9 cellular contexts compared by ENCODE assay signal in genomic region chr21:46668381-46668780, GRCh38. TPM values are rescaled to one million over a fixed set of nuclear protein-coding genes. Genes with fewer than 3 reads are reported as not detected.
DNase-seq lines count a peak whose midpoint lies in the region; TF ChIP-seq lines count a peak whose summit lies in the region.
"Had no signal": no experiment of that assay in that cellular context is flagged by ENCODE, and none has a peak within 500 bp of the region (broad histone marks: within the 10 kb centered on the region; RNA-seq: fewer than 3 reads in every experiment).

No MANE protein-coding gene starts in this region.

- H3K18ac ChIP-seq in mesendoderm (ENCODE audit: low read length), result no peak overlapping the region

- H3K9me3 ChIP-seq in thyroid gland, result no peaks in the 10 kb centered on the region
- H3K9me3 ChIP-seq: pancreas had no signal

- no peak overlapping the region for H2BK15ac ChIP-seq in mesendoderm (replicated peaks; ENCODE audit: low read depth)

- H3K79me2 ChIP-seq in mesendoderm (ENCODE audit: control insufficient read depth, insufficient read depth, low read length), result no peaks in the 10 kb centered on the region

- TF ChIP-seq CTCF in AG09309 (IDR thresholded peaks at IDR 0.05; ENCODE audit: control insufficient read depth, insufficient read depth, low read depth, low read length, missing control alignments) (no peak), HFFc6 (IDR thresholded peaks at IDR 0.05) (no peak), brain (conservative IDR thresholded peaks at IDR 0.05) (no peak), thyroid gland (IDR thresholded peaks at IDR 0.05) (no peak)

- H2BK5ac ChIP-seq in mesendoderm (ENCODE audit: low read length), result no peak overlapping the region

- H4K5ac ChIP-seq in mesendoderm (ENCODE audit: low read length), result no peak overlapping the region

- H3K4me3 ChIP-seq in AG09309 (ENCODE audit: control insufficient read depth, low read depth, low read length) (peak overlapping the region; percentile 67; the same call in 1 of the 2 replicates), mesendoderm (ENCODE audit: low read length) (no peak overlapping the region), thyroid gland (replicated peaks in 1 of 3) (no peak overlapping the region)

- H3K9ac ChIP-seq in mesendoderm (ENCODE audit: low read length), result peak overlapping the region; percentile 75

- H3K79me1 ChIP-seq in mesendoderm (ENCODE audit: low read length), result no peaks in the 10 kb centered on the region

- H3K4me2 ChIP-seq in mesendoderm (ENCODE audit: low read length), result peak overlapping the region; percentile 93

- H3K56ac ChIP-seq in mesendoderm (ENCODE audit: low read length), result peak overlapping the region; percentile 84

- H2BK120ac ChIP-seq in mesendoderm (ENCODE audit: low read depth, low read length), result no peak overlapping the region

- no peaks in the 10 kb centered on the region for H3K9me3 Mint-ChIP-seq in HFFc6
- H3K9me3 Mint-ChIP-seq in brain, result peaks cover 0 to 2% (median 0%) of the 10 kb centered on the region in 5 experiments

- no CpG with 5 or more reads among the region's 2 CpGs for WGBS in mesendoderm (ENCODE audit: extremely low coverage, insufficient coverage, low lambda C conversion rate)
- WGBS in thyroid gland, 2 donors, result 62 to 65% methylated on average over 2 of the region's 2 CpGs

- no peak overlapping the region for H3K27ac ChIP-seq in mesendoderm (ENCODE audit: low read depth, low read length)
- no peak overlapping the region for H3K27ac ChIP-seq in thyroid gland
- H3K27ac ChIP-seq: pancreas had no signal

- no peak overlapping the region for H2AK5ac ChIP-seq in mesendoderm (ENCODE audit: low read length)

- H4K8ac ChIP-seq in mesendoderm (ENCODE audit: low read depth, low read length), result no peak overlapping the region

- peak overlapping the region; percentile 66 for H3K23ac ChIP-seq in mesendoderm (ENCODE audit: low read length)

- intact Hi-C loops in thyroid gland (cut with DNase I), result no loop called here

- H3K36me3 ChIP-seq in mesendoderm (ENCODE audit: control insufficient read depth, insufficient read depth, low read length) (no peaks in the 10 kb centered on the region), thyroid gland (peaks cover 8 to 13% of the 10 kb centered on the region in 2 donors)

- H3K4ac ChIP-seq in mesendoderm (ENCODE audit: low read depth, low read length), result no peak overlapping the region

- H3K4me1 ChIP-seq in mesendoderm (ENCODE audit: control insufficient read depth, low read depth, low read length) (no peaks in the 10 kb centered on the region), thyroid gland (peaks cover 4 to 13% of the 10 kb centered on the region in 2 donors)

- H3K4me3 Mint-ChIP-seq in HFFc6, result peak overlapping the region; percentile 87
- peak overlapping the region; percentile 82 to 88 (median 85) for H3K4me3 Mint-ChIP-seq in brain

- H3K36me3 Mint-ChIP-seq in HFFc6 (ENCODE audit: low read depth) (peaks cover 8% of the 10 kb centered on the region), brain (peaks cover 24% of the 10 kb centered on the region)

- DNase-seq in AG09309 (ENCODE audit: low read depth) (no peak), HFFc6 (no peak), mesendoderm (no peak), NCI-H1436 treated with DMSO at 0.1 percent for 48 hours (lab: John Stamatoyannopoulos, UW) (no peak), thyroid gland (no peak), NCI-H187 treated with DMSO at 0.1 percent for 48 hours (lab: John Stamatoyannopoulos, UW) (no peak), RPMI8226 (no peak)

- TF ChIP-seq POLR2A in thyroid gland (IDR thresholded peaks at IDR 0.05), result no peak

- H3K27me3 ChIP-seq in mesendoderm (ENCODE audit: insufficient read depth, low read length, poor library complexity), result no peaks in the 10 kb centered on the region
- H3K27me3 ChIP-seq in thyroid gland, result no peaks in the 10 kb centered on the region

- H3K27me3 Mint-ChIP-seq in HFFc6 (ENCODE audit: insufficient read depth) (peaks cover 12% of the 10 kb centered on the region), brain (peaks cover 34% of the 10 kb centered on the region)

- H3K27ac Mint-ChIP-seq in HFFc6 (no peak overlapping the region), brain (peak overlapping the region in 2 of 5 experiments; percentile 31 to 41)

- H3K4me1 Mint-ChIP-seq in HFFc6 (ENCODE audit: low read depth), result peaks cover 7% of the 10 kb centered on the region
- peaks cover 6% of the 10 kb centered on the region for H3K4me1 Mint-ChIP-seq in brain

RNA-seq across cellular contexts. Expression of gene PRMT2, which starts 32.9 kb away (rescaled TPM):
- total RNA-seq in HFFc6 (2021; fragmentation: NEBNext Ultra II Directional; extraction: Animal tissue kit (Norgen Biotek cat#: 25700)), result 100 to 1,000 TPM in 4 of 6 experiments, 10 to 100 TPM in 2; 98.9 to 111 (median 105) TPM
- polyA plus RNA-seq in brain (ENCODE audit: insufficient read depth, low read depth, low replicate concordance), result 141 TPM
- polyA plus RNA-seq in mesendoderm (2013, experiment 1 of 2), result 27.8 TPM
- 28.0 TPM for polyA plus RNA-seq in mesendoderm (2013, experiment 2 of 2)
- 100 to 1,000 TPM in 2 of 4 donors, 10 to 100 TPM in 2; 94.6 to 112 (median 99.4) TPM for total RNA-seq in thyroid gland
